Comparison of ENCODE assay signal across 29 cellular contexts in the genomic region with DNA sequence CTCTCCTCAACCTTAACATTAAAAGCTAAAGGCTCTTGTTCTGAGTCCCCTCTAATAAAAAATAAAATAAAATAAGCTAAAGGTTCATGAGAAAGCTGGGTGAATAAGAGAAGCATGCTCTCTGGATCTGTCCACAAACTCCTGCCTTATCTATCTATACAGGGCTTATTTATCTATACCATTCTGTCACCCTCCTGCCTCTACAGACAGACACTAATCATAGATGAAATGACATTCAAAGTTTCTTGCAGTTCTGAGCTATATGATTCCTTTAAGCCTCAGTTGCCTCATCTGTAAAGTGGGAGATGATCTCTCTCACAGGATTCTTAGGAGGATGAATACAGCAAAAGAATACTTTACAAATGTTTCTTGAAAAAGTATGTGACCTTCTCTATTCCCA.
"Had no signal": no experiment of that assay in that cellular context is flagged by ENCODE, and none has a peak within 500 bp of the region (broad histone marks: within the 10 kb centered on the region; RNA-seq: fewer than 3 reads in every experiment).

No MANE protein-coding gene starts in this region.

- H3K27ac ChIP-seq: adrenal gland, body of pancreas, breast epithelium, SJCRH30, SK-N-MC had no signal

- H3K4me1 ChIP-seq: breast epithelium, SJCRH30 had no signal

- H3K27me3 ChIP-seq: adrenal gland, body of pancreas, breast epithelium, MG63, SJCRH30 had no signal

- H3K9me3 ChIP-seq: adrenal gland, body of pancreas, breast epithelium, MG63, SJCRH30 had no signal

- DNase-seq: activated CD4-positive, alpha-beta T cell treated with anti-CD3 and anti-CD28 coated beads for 36 hours; activated CD4-positive, alpha-beta T cell treated with anti-CD3 and anti-CD28 coated beads, Interleukin-2, amount 10 ng/mL, durations not matched to agents 7 days and 5 days; activated CD4-positive, alpha-beta T cell treated with anti-CD3 and anti-CD28 coated beads, Interleukin-2, amount 50 U/mL, for 48 hours; activated CD8-positive, alpha-beta T cell treated with anti-CD3 and anti-CD28 coated beads, Interleukin-2, amount 10 ng/mL, durations not matched to agents 7 days and 5 days; activated gamma-delta T cell treated with Interleukin-2 at 50 U/mL for 16 hours; activated naive CD4-positive, alpha-beta T cell treated with anti-CD3 and anti-CD28 coated beads for 36 hours; activated T-cell treated with anti-CD3 and anti-CD28 coated beads for 4 hours; activated T-cell treated with anti-CD3 and anti-CD28 coated beads, Interleukin-2, amount 50 U/mL, for 4 hours; adrenal gland; body of pancreas; KG1; MG63; NCI-H1092; NCI-H1436 treated with DMSO at 0.1 percent for 48 hours; NCI-H187; NCI-H2029 treated with DMSO at 0.1 percent for 48 hours; NCI-H2107; NCI-H2171; NCI-H510A; NCI-H526; NCI-H748 treated with DMSO at 0.1 percent for 48 hours; Right ventricle myocardium superior; SJCRH30; SW 1271; T-helper 1 cell; T-helper 2 cell; T-helper 9 cell had no signal

- H3K36me3 ChIP-seq: adrenal gland, breast epithelium, MG63, SJCRH30 had no signal

- H3K4me3 ChIP-seq: adrenal gland, body of pancreas, breast epithelium, MG63, SJCRH30, SK-N-MC had no signal
